In the genomic region with DNA sequence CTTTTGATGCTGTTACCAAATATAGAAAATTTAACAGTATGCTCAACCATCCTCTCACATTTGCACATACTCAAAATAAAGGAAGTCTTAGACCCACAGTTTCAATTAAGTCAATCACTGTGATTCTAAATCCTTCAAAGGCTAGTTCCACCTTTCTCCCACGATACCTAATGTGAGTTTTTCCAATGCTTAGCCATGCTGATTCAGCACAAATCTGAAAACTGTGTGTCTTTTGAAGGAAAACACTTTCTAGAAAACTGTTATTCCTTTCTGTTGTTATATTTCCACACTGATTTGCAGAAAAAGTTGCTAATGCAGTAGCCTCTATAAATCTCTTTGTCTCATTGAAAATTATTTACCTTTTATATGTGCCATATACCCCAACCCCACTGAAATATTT, we compare ENCODE assay signal across 28 cellular contexts.
"Had no signal": no experiment of that assay in that cellular context is flagged by ENCODE, and none has a peak within 500 bp of the region (broad histone marks: within the 10 kb centered on the region; RNA-seq: fewer than 3 reads in every experiment).

No MANE protein-coding gene starts in this region.

- H3K27me3 ChIP-seq: neural progenitor cell, ovary, spleen, suprapubic skin, testis, tibial artery, transverse colon, upper lobe of right lung, uterus had no signal

- H3K27ac ChIP-seq: neural progenitor cell, ovary, parathyroid adenoma, psoas muscle, skin epidermis, spleen, suprapubic skin, testis, tibial artery, transverse colon, upper lobe of right lung, uterus had no signal

- H3K4me3 ChIP-seq: neural progenitor cell, ovary, psoas muscle, skin epidermis, smooth muscle cell, spleen, suprapubic skin, testis, tibial artery, transverse colon, upper lobe of right lung, uterus had no signal

- H3K4me1 ChIP-seq: neural progenitor cell, parathyroid adenoma, psoas muscle, spleen, suprapubic skin, testis, tibial artery, transverse colon, upper lobe of right lung, uterus had no signal

- H3K4me2 ChIP-seq: neural progenitor cell, smooth muscle cell had no signal

- DNase-seq: natural killer cell; occipital lobe; ovary; posterior cingulate gyrus; psoas muscle; right cardiac atrium; spleen; stimulated activated CD4-positive, alpha-beta T cell treated with anti-CD3 and anti-CD28 coated beads, Interleukin-12 subunit alpha, Interleukin-12 subunit beta, amount 100 ng/mL, for 4 hours; stimulated activated CD4-positive, alpha-beta T cell treated with anti-CD3 and anti-CD28 coated beads, Interleukin-1b, Interleukin-23, amount 100 ng/mL, for 48 hours; stimulated activated CD4-positive, alpha-beta T cell treated with anti-CD3 and anti-CD28 coated beads, Interleukin-4, amount 100 ng/mL, for 1 hour; stimulated activated CD4-positive, alpha-beta T cell treated with anti-CD3 and anti-CD28 coated beads, Interleukin-4, amount 100 ng/mL, for 4 hours; stimulated activated CD8-positive, alpha-beta memory T cell treated with anti-CD3 and anti-CD28 coated beads, Interleukin-4, amount 100 ng/mL, for 48 hours; stimulated activated naive CD4-positive, alpha-beta T cell; stimulated activated naive CD8-positive, alpha-beta T cell treated with anti-CD3 and anti-CD28 coated beads, Interleukin-15, amount 100 ng/mL, for 72 hours; stimulated activated naive CD8-positive, alpha-beta T cell treated with anti-CD3 and anti-CD28 coated beads, Interleukin-15, Interleukin-2, amounts not matched to agents 100 U/mL and 50 U/mL, for 24 hours; substantia nigra; testis; tibial artery; transverse colon; upper lobe of right lung; uterus had no signal

- H3K36me3 ChIP-seq: neural progenitor cell, ovary, spleen, suprapubic skin, tibial artery, transverse colon, upper lobe of right lung, uterus had no signal

- ATAC-seq: natural killer cell; psoas muscle; right cardiac atrium; sciatic nerve; stimulated activated memory B cell treated with anti-CD40 and anti-IgM and Interleukin-4, amounts not matched to agents 10 μg/mL and 1 μg/mL and 100 μg/mL, for 72 hours; stimulated activated naive CD8-positive, alpha-beta T cell treated with anti-CD3 and anti-CD28 coated beads, Interleukin-15, amount 100 ng/mL, for 72 hours; stimulated activated naive CD8-positive, alpha-beta T cell treated with anti-CD3 and anti-CD28 coated beads, Interleukin-15, Interleukin-2, amounts not matched to agents 100 U/mL and 50 U/mL, for 24 hours; upper lobe of right lung had no signal

- H3K9ac ChIP-seq: neural progenitor cell, parathyroid adenoma had no signal

- H3K79me2 ChIP-seq: parathyroid adenoma had no signal

- H2AFZ ChIP-seq: neural progenitor cell, parathyroid adenoma had no signal

- H3K9me3 ChIP-seq: ovary, psoas muscle, testis, tibial artery, transverse colon, upper lobe of right lung, uterus had no signal
